ENCODE assay signal across 8 cellular contexts in the genomic region with DNA sequence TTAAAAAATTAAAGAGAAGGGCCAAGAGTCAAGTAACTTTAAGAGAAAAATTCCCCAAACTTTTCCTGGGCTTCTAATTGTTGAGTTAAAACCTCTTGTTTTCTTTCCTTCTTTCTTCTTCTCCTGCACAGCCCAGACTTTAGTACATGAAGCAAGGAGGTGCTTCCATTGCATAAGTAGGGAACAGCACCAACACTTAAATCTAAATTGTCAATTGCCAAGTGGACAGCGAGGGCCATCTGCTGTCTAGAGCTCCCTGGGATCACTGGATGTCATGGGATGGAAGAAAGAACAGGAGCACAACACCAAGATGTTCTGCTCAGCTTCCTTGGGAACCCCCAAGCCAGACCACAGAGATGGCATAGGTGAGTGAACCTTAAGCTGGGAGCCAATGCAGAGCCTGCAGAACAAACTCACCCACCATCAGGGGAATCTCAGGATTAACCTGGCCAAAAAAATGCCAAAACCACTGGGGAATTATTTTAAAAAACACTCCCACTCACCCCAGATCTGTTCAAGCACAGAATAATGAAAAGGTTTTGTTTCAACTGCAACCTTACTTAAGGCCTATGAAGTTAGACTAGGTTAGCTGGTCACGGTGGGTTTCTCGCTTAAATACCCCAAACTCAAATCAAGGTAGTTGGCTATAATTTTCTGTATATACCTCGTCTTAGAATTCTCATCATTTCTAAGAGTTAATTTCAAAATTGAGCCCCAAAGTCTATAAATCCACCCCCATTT.
DNase-seq lines count a peak whose midpoint lies in the region; ATAC-seq and TF ChIP-seq lines count a peak whose summit lies in the region.

No MANE protein-coding gene starts in this region.

- H3K9me3 ChIP-seq in esophagus squamous epithelium (no peaks in the 10 kb centered on the region), sigmoid colon (no peaks in the 10 kb centered on the region)

- intact Hi-C loops in esophagus squamous epithelium (cut with DNase I) = no loop called here
- intact Hi-C loops in sigmoid colon (cut with DNase I) = loop anchor here (2.0 to 5.0 kb wide), 3 partner anchors 67 to 160 kb away; partner anchors contain the start of gene TNFRSF21
- intact Hi-C loops in posterior vena cava (cut with DNase I) = loop anchor here in 1 of 2 donors (1.0 kb wide), 1 partner anchor 103 kb away; no protein-coding TSS in a partner anchor

- DNase-seq in NCI-H69 (lab: John Stamatoyannopoulos, UW) = peak; percentile 65
- DNase-seq in esophagus squamous epithelium (lab: John Stamatoyannopoulos, UW) = no peak
- peak; percentile 71 for DNase-seq in sigmoid colon
- DNase-seq in posterior vena cava (ENCODE audit: low spot score) = no peak
- no peak for DNase-seq in NCI-H226
- DNase-seq in foreskin fibroblast = no peak

- H3K36me3 ChIP-seq in esophagus squamous epithelium (peaks cover 0 to 10% (median 0%) of the 10 kb centered on the region in 3 donors), sigmoid colon (no peaks in the 10 kb centered on the region)

- peak; percentile 7 for ATAC-seq in GM19395 (IDR thresholded peaks at IDR 0.05; ENCODE audit: unreplicated experiment)
- no peak for ATAC-seq in GM18907 (IDR thresholded peaks at IDR 0.05; ENCODE audit: unreplicated experiment)

- H3K4me1 ChIP-seq in esophagus squamous epithelium (peaks cover 9 to 55% (median 25%) of the 10 kb centered on the region in 3 donors), sigmoid colon (peaks cover 0 to 75% (median 49%) of the 10 kb centered on the region in 4 donors)

- TF ChIP-seq CTCF in esophagus squamous epithelium (IDR thresholded peaks at IDR 0.05) (no peak), sigmoid colon (IDR thresholded peaks at IDR 0.05) (no peak), foreskin fibroblast (IDR thresholded peaks at IDR 0.05; ENCODE audit: low read depth, low read length) (no peak)

- H3K27ac ChIP-seq in esophagus squamous epithelium (peak overlapping the region; percentile 37 to 77 (median 57)), sigmoid colon (peak overlapping the region; percentile 14 to 80 (median 76))

- TF ChIP-seq EP300 in sigmoid colon (IDR thresholded peaks at IDR 0.05) = no peak

- H3K27me3 ChIP-seq in esophagus squamous epithelium (no peaks in the 10 kb centered on the region), sigmoid colon (no peaks in the 10 kb centered on the region)

- H3K4me3 ChIP-seq in esophagus squamous epithelium (peak overlapping the region in 1 of 4 donors; percentile 29), sigmoid colon (peak overlapping the region in 1 of 4 donors; percentile 2), foreskin fibroblast (ENCODE audit: low read depth in 1 of 2, low read length in 2 of 2) (no peak overlapping the region)

- WGBS in esophagus squamous epithelium, 2 donors = 49 to 63% methylated on average over 4 of the region's 4 CpGs
- WGBS in sigmoid colon, 2 donors = 59 to 63% methylated on average over 4 of the region's 4 CpGs

- TF ChIP-seq POLR2A in esophagus squamous epithelium (IDR thresholded peaks at IDR 0.05) (no peak), sigmoid colon (IDR thresholded peaks at IDR 0.05) (no peak)

Comparison
In these comparisons a context has a peak if more than half of its experiments do, and no peak if none do; other contexts are left out.
1. DNase-seq: peak in NCI-H69 (single experiment) and sigmoid colon (single experiment); none in esophagus squamous epithelium (single experiment), posterior vena cava (single experiment), NCI-H226 (single experiment) and foreskin fibroblast (0 of 2).